8 cellular contexts compared by ENCODE assay signal in the genomic region with DNA sequence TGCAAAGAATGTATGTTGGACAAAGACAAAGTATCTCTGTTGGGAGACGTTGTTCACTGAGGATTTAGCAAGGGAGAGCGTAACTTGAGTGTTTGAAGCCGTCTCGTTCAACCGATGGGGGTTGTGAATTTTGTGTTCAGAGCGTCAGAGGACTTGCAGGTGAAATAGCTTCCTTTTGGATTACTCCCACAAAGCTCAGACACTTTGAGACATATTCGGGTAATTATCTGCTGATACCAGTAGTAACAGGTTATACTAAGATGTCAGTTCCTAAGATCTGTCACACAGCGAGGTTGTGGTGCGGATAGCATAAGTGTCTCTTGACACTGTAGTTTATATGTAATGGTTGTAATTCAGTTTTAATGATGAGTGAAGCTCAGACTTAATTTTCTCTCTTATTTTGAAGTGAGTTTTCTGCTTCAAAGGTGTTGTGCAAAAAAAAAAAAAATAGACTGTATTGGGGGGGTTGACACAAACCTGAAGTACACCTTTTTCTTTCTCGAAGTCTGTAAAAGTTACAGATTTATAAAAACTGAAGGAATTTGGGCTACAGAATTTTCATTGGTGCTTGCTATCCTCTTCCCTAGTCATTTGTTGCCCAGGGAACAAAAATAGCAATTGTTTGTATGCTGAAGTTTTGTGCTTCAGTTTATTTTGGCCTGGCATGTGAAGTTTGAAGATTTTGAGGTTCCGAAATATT. TPM values are rescaled to one million over a fixed set of nuclear protein-coding genes. Genes with fewer than 3 reads are reported as not detected.
DNase-seq lines count a peak whose midpoint lies in the region; ATAC-seq and TF ChIP-seq lines count a peak whose summit lies in the region.

No MANE protein-coding gene starts in this region.

- peak overlapping the region; percentile 98 for H3K27ac ChIP-seq in SK-N-MC
- peak overlapping the region; percentile 88 for H3K27ac ChIP-seq in osteoblast (ENCODE audit: low read depth, low read length)

- no peak for ATAC-seq in activated CD4-positive, CD25-positive, alpha-beta regulatory T cell treated with anti-CD3 and anti-CD28 coated beads, Interleukin-2, amount 50 U/mL, for 24 hours

- peaks cover 12% of the 10 kb centered on the region; the same call in 1 of the 2 replicates for H3K36me3 ChIP-seq in SK-N-MC (ENCODE audit: insufficient read depth, low read length)
- no peaks in the 10 kb centered on the region for H3K36me3 ChIP-seq in osteoblast (ENCODE audit: insufficient read depth, low read length)

- H3K9me3 ChIP-seq in SK-N-MC (ENCODE audit: low read depth, low read length): no peaks in the 10 kb centered on the region
- no peaks in the 10 kb centered on the region for H3K9me3 ChIP-seq in osteoblast (ENCODE audit: low read depth, low read length)

- peaks cover 43% of the 10 kb centered on the region for H4K20me1 ChIP-seq in osteoblast (ENCODE audit: insufficient read depth, low read length)

- peak overlapping the region; percentile 84 for H3K4me2 ChIP-seq in osteoblast (ENCODE audit: insufficient read depth, low read length)

- TF ChIP-seq CTCF in epithelial cell of proximal tubule (conservative IDR thresholded peaks at IDR 0.05; ENCODE audit: low read depth, low read length): no peak
- TF ChIP-seq CTCF in osteoblast (IDR thresholded peaks at IDR 0.05; ENCODE audit: extremely low read depth, low read depth, low read length): no peak

- peaks cover 60% of the 10 kb centered on the region for H3K79me2 ChIP-seq in osteoblast (ENCODE audit: insufficient read depth, low read length)

- DNase-seq in NCI-H510A treated with DMSO at 0.1 percent for 48 hours (lab: John Stamatoyannopoulos, UW) (peak; percentile 55), NCI-H510A (lab: John Stamatoyannopoulos, UW) (no peak), SK-N-MC (ENCODE audit: low read depth, low spot score) (no peak), epithelial cell of proximal tubule (ENCODE audit: low read depth) (no peak), osteoblast (ENCODE audit: insufficient read length, low spot score, missing footprints) (peak; percentile 89), NCI-H128 (lab: John Stamatoyannopoulos, UW; ENCODE audit: unreplicated experiment) (no peak), ecto neural progenitor cell (ENCODE audit: low spot score) (no peak)

- peak overlapping the region; percentile 8 for H2AFZ ChIP-seq in osteoblast (ENCODE audit: low read length)

- H3K9ac ChIP-seq in SK-N-MC (ENCODE audit: insufficient read length): peak overlapping the region; percentile 79

- no peaks in the 10 kb centered on the region for H3K27me3 ChIP-seq in osteoblast (ENCODE audit: insufficient read depth, low read length)

- peak overlapping the region; percentile 93 for H3K4me3 ChIP-seq in SK-N-MC
- peak overlapping the region; percentile 90 for H3K4me3 ChIP-seq in epithelial cell of proximal tubule (ENCODE audit: low read depth, low read length)
- peak overlapping the region; percentile 90 for H3K4me3 ChIP-seq in osteoblast (ENCODE audit: insufficient read depth, low read length)

- H3K4me1 ChIP-seq in osteoblast (ENCODE audit: insufficient read depth, low read length): peaks cover 47% of the 10 kb centered on the region

RNA-seq across cellular contexts. Expression of gene ASXL1, which starts 1.7 kb away (rescaled TPM):
- 20.7 and 34.2 TPM in 2 replicates for total RNA-seq in epithelial cell of proximal tubule
- 64.2 and 68.8 TPM in 2 replicates for total RNA-seq in osteoblast

Comparison
In these comparisons a context has a peak if more than half of its experiments do, and no peak if none do; other contexts are left out.
1. DNase-seq: peak in NCI-H510A treated with DMSO at 0.1 percent for 48 hours (single experiment) and osteoblast (single experiment); none in NCI-H510A (single experiment), SK-N-MC (single experiment), epithelial cell of proximal tubule (single experiment), NCI-H128 (single experiment) and ecto neural progenitor cell (single experiment).
2. Peak in every context shown above with its lines, with median percentiles within 50 percentile points of each other: H3K4me3 ChIP-seq.